In genomic region chr20:22501566-22502344, GRCh38 we compare ENCODE assay signal across 30 cellular contexts.
"Had no signal": no experiment of that assay in that cellular context is flagged by ENCODE, and none has a peak within 500 bp of the region (broad histone marks: within the 10 kb centered on the region; RNA-seq: fewer than 3 reads in every experiment).

No MANE protein-coding gene starts in this region.

- H3K4me1 Mint-ChIP-seq: activated CD4-positive, alpha-beta T cell treated with anti-CD3 and anti-CD28 coated beads for 36 hours; activated CD4-positive, alpha-beta T cell treated with anti-CD3 and anti-CD28 coated beads, Interleukin-2, amount 10 ng/mL, durations not matched to agents 7 days and 5 days had no signal

- H3K9me3 ChIP-seq: adrenal gland, body of pancreas, breast epithelium, MG63, SJCRH30 had no signal

- H3K27ac ChIP-seq: adrenal gland, body of pancreas, breast epithelium, SJCRH30, SK-N-MC had no signal

- H3K27me3 ChIP-seq: adrenal gland, body of pancreas, MG63, SJCRH30 had no signal

- H3K4me1 ChIP-seq: adrenal gland, breast epithelium, SJCRH30 had no signal

- H3K27ac Mint-ChIP-seq: activated CD4-positive, alpha-beta T cell treated with anti-CD3 and anti-CD28 coated beads for 36 hours; activated CD4-positive, alpha-beta T cell treated with anti-CD3 and anti-CD28 coated beads, Interleukin-2, amount 10 ng/mL, durations not matched to agents 7 days and 5 days; activated CD8-positive, alpha-beta T cell treated with anti-CD3 and anti-CD28 coated beads, Interleukin-2, amount 10 ng/mL, durations not matched to agents 7 days and 5 days; activated naive CD4-positive, alpha-beta T cell treated with anti-CD3 and anti-CD28 coated beads for 36 hours; activated naive CD4-positive, alpha-beta T cell treated with anti-CD3 and anti-CD28 coated beads, Interleukin-2, amount 50 U/mL, for 72 hours; activated T-cell treated with anti-CD3 and anti-CD28 coated beads, Interleukin-2, amount 50 U/mL, for 24 hours; activated T-helper 2 cell treated with anti-CD3 and anti-CD28 coated beads, Interferon-gamma antibody, Interleukin-2, Interleukin-4, amounts not matched to agents 10 μg/mL and 5 μg/mL and 100 μg/mL, durations not matched to agents 14 hours and 24 hours and 36 hours; WTC11 had no signal

- H3K9me3 Mint-ChIP-seq: activated CD4-positive, alpha-beta T cell treated with anti-CD3 and anti-CD28 coated beads, Interleukin-2, amount 10 ng/mL, durations not matched to agents 7 days and 5 days had no signal

- H3K4me3 Mint-ChIP-seq: activated CD4-positive, alpha-beta T cell treated with anti-CD3 and anti-CD28 coated beads for 36 hours; activated CD4-positive, alpha-beta T cell treated with anti-CD3 and anti-CD28 coated beads, Interleukin-2, amount 10 ng/mL, durations not matched to agents 7 days and 5 days; activated CD8-positive, alpha-beta T cell treated with anti-CD3 and anti-CD28 coated beads, Interleukin-2, amount 10 ng/mL, durations not matched to agents 7 days and 5 days; activated naive CD4-positive, alpha-beta T cell treated with anti-CD3 and anti-CD28 coated beads for 36 hours; activated T-cell treated with anti-CD3 and anti-CD28 coated beads, Interleukin-2, amount 50 U/mL, for 24 hours; WTC11 had no signal

- DNase-seq: activated CD4-positive, alpha-beta T cell treated with anti-CD3 and anti-CD28 coated beads for 36 hours; activated CD4-positive, alpha-beta T cell treated with anti-CD3 and anti-CD28 coated beads, Interleukin-2, amount 10 ng/mL, durations not matched to agents 7 days and 5 days; activated CD4-positive, alpha-beta T cell treated with anti-CD3 and anti-CD28 coated beads, Interleukin-2, amount 50 U/mL, for 48 hours; activated CD8-positive, alpha-beta T cell treated with anti-CD3 and anti-CD28 coated beads, Interleukin-2, amount 10 ng/mL, durations not matched to agents 7 days and 5 days; activated gamma-delta T cell treated with Interleukin-2 at 50 U/mL for 16 hours; activated naive CD4-positive, alpha-beta T cell treated with anti-CD3 and anti-CD28 coated beads for 36 hours; activated T-cell treated with anti-CD3 and anti-CD28 coated beads, Interleukin-2, amount 50 U/mL, for 24 hours; adrenal gland; caudate nucleus; Kasumi-1; KG1; MG63; NCI-H1048; NCI-H1694; NCI-H1930; NCI-H2081 treated with DMSO at 0.1 percent for 48 hours; NCI-H345; NCI-H524 treated with DMSO at 0.1 percent for 48 hours; NCI-H748 treated with DMSO at 0.1 percent for 48 hours; T1000 had no signal

- H3K27me3 Mint-ChIP-seq: activated CD4-positive, alpha-beta T cell treated with anti-CD3 and anti-CD28 coated beads for 36 hours; activated CD4-positive, alpha-beta T cell treated with anti-CD3 and anti-CD28 coated beads, Interleukin-2, amount 10 ng/mL, durations not matched to agents 7 days and 5 days; activated T-cell treated with anti-CD3 and anti-CD28 coated beads, Interleukin-2, amount 50 U/mL, for 24 hours had no signal

- H3K36me3 ChIP-seq: adrenal gland, breast epithelium, MG63, SJCRH30 had no signal

- H3K36me3 Mint-ChIP-seq: WTC11 had no signal

- ATAC-seq: activated CD4-positive, alpha-beta T cell treated with anti-CD3 and anti-CD28 coated beads for 36 hours; activated CD4-positive, CD25-positive, alpha-beta regulatory T cell treated with anti-CD3 and anti-CD28 coated beads, Interleukin-2, amount 50 U/mL, for 24 hours; activated CD8-positive, alpha-beta T cell treated with anti-CD3 and anti-CD28 coated beads, Interleukin-2, amount 10 ng/mL, durations not matched to agents 7 days and 5 days; activated naive CD4-positive, alpha-beta T cell treated with anti-CD3 and anti-CD28 coated beads, Interleukin-2, amount 50 U/mL, for 72 hours; body of pancreas; Panc1; WTC11 had no signal

- H3K4me3 ChIP-seq: adrenal gland, body of pancreas, breast epithelium, MG63, SJCRH30, SK-N-MC had no signal

- FAIRE-seq: astrocyte had no signal
